ENCODE assay signal across 9 cellular contexts in the genomic region with DNA sequence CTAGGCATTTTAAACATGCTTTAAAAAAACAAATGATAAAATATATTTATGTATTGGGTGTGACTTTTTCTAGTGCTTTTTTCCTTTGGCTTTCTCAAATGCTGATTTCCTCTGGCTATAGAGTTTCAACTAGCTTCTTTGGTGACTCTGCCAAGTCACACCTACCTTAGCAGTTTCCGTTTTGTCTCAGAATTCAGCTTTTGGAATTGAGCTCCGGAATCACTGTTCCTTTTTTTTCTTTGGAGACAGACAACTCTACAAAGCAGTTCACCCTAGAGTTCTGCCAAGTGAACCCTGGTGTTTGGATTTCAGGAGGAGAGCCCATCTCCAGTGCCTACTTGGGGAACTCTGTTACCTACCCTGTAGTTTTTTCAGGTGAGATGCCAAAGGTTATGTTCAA.
DNase-seq lines count a peak whose midpoint lies in the region; ATAC-seq and TF ChIP-seq lines count a peak whose summit lies in the region.
"Had no signal": no experiment of that assay in that cellular context is flagged by ENCODE, and none has a peak within 500 bp of the region (broad histone marks: within the 10 kb centered on the region; RNA-seq: fewer than 3 reads in every experiment).

No MANE protein-coding gene starts in this region.

- H3K36me3 ChIP-seq in SK-N-SH (replicated peaks in 1 of 2; ENCODE audit: control insufficient read depth in 1 of 2, insufficient read depth in 2 of 2, low read length in 1 of 2) (no peaks in the 10 kb centered on the region), sigmoid colon (no peaks in the 10 kb centered on the region)
- H3K36me3 ChIP-seq: neutrophil had no signal

- H3K9me3 ChIP-seq in SK-N-SH: no peaks in the 10 kb centered on the region
- no peaks in the 10 kb centered on the region for H3K9me3 ChIP-seq in sigmoid colon
- H3K9me3 ChIP-seq: neutrophil had no signal

- H3K27me3 Mint-ChIP-seq in WTC11 (ENCODE audit: low read depth): no peaks in the 10 kb centered on the region

- no peak for TF ChIP-seq POLR2A in sigmoid colon (IDR thresholded peaks at IDR 0.05)

- intact Hi-C loops in sigmoid colon (cut with DNase I): no loop called here

- H3K4me1 ChIP-seq in SK-N-SH (ENCODE audit: control insufficient read depth in 1 of 2, insufficient read depth in 2 of 2, low read depth in 1 of 2, low read length in 1 of 2) (no peaks in the 10 kb centered on the region), sigmoid colon (no peaks in the 10 kb centered on the region)

- H3K27me3 ChIP-seq in SK-N-SH (ENCODE audit: insufficient read depth) (no peaks in the 10 kb centered on the region; the same call in 1 of the 2 replicates), sigmoid colon (no peaks in the 10 kb centered on the region)
- H3K27me3 ChIP-seq: neutrophil had no signal

- H3K9me3 Mint-ChIP-seq in WTC11: no peaks in the 10 kb centered on the region

- H4K20me1 ChIP-seq in SK-N-SH (ENCODE audit: insufficient read depth): no peaks in the 10 kb centered on the region

- H3K9me2 ChIP-seq in SK-N-SH: no peaks in the 10 kb centered on the region

- peaks cover 21% of the 10 kb centered on the region for H3K4me1 Mint-ChIP-seq in WTC11

- no peak overlapping the region for H3K9ac ChIP-seq in SK-N-SH

- H3K4me3 ChIP-seq in SK-N-SH (ENCODE audit: low read depth in 2 of 2, low read length in 1 of 2): no peak overlapping the region
- H3K4me3 ChIP-seq in sigmoid colon: peak overlapping the region in 3 of 4 donors; percentile 6 to 12 (median 11)

- ATAC-seq in SK-N-SH treated with all-trans-retinoic acid at 6 μM for 48 hours (no peak), HG02884 (IDR thresholded peaks at IDR 0.05; ENCODE audit: unreplicated experiment) (peak; percentile 32), WTC11 (no peak)

- 53% methylated on average over 2 of the region's 2 CpGs for WGBS in SK-N-SH (ENCODE audit: low lambda C conversion rate)
- WGBS in sigmoid colon, 2 donors: 16 to 32% methylated on average over 2 of the region's 2 CpGs

- H3K4me2 ChIP-seq in SK-N-SH: no peak overlapping the region

- no peak for TF ChIP-seq EP300 in SK-N-SH (IDR thresholded peaks at IDR 0.05; ENCODE audit: borderline replicate concordance in 1 of 2, low read depth in 1 of 2, low read length in 1 of 2)
- TF ChIP-seq EP300 in sigmoid colon (IDR thresholded peaks at IDR 0.05): no peak

- no peaks in the 10 kb centered on the region for H3K79me2 ChIP-seq in SK-N-SH (ENCODE audit: insufficient read depth)

- H3K36me3 Mint-ChIP-seq in WTC11: no peaks in the 10 kb centered on the region

- H3F3A ChIP-seq in SK-N-SH (replicated peaks; ENCODE audit: insufficient read depth): no peaks in the 10 kb centered on the region

- no peak for DNase-seq in SK-N-SH
- no peak for DNase-seq in WTC11 (ENCODE audit: low spot score)
- no peak for DNase-seq in sigmoid colon
- no peak for DNase-seq in SK-N-DZ (ENCODE audit: low spot score)
- DNase-seq in EL: no peak
- DNase-seq in activated effector memory CD4-positive, alpha-beta T cell treated with Interleukin-2 at 50 U/mL for 16 hours: no peak

- POLR2A ChIA-PET in SK-N-SH (lab: Yijun Ruan, JAX): no interaction called here
- POLR2A ChIA-PET in WTC11 (lab: Charles Lee): interaction anchor here (1.0 kb wide), 1 partner anchor 12 kb away, joined by 3 read pairs; no protein-coding TSS in a partner anchor

- CTCF ChIA-PET in SK-N-SH (lab: Yijun Ruan, JAX) (interaction anchor here (1.0 to 1.9 kb wide), 6 partner anchors 11 to 562 kb away, joined by 3 to 9 read pairs (median 4); no protein-coding TSS in a partner anchor), WTC11 (lab: Charles Lee) (interaction anchor here (0.8 to 1.3 kb wide), 2 partner anchors 12 to 298 kb away, joined by 3 read pairs; no protein-coding TSS in a partner anchor)

- no peak for TF ChIP-seq CTCF in SK-N-SH (IDR thresholded peaks at IDR 0.05)
- no peak for TF ChIP-seq CTCF in WTC11 (IDR thresholded peaks at IDR 0.05)
- no peak for TF ChIP-seq CTCF in sigmoid colon (IDR thresholded peaks at IDR 0.05)

- H3K27ac Mint-ChIP-seq in WTC11: peak overlapping the region; percentile 11; the same call in 1 of the 2 replicates

- H3K27ac ChIP-seq in SK-N-SH (ENCODE audit: low read depth in 2 of 2, low read length in 1 of 2): no peak overlapping the region
- H3K27ac ChIP-seq in sigmoid colon: peak overlapping the region in 3 of 4 donors; percentile 0 to 54 (median 11)
- H3K27ac ChIP-seq: neutrophil had no signal

- no peak for TF ChIP-seq RAD21 in SK-N-SH (IDR thresholded peaks at IDR 0.05; ENCODE audit: low read length)

- 0 out of 2 replicates have a peak overlapping the region, but pooled peaks have one; percentile 48 for H2AFZ ChIP-seq in SK-N-SH (ENCODE audit: low read depth)

- no peak overlapping the region for H3K4me3 Mint-ChIP-seq in WTC11

TF ChIP-seq in SK-N-SH, 30 proteins besides CTCF, POLR2A, EP300 and RAD21:
- no peak for TF ChIP-seq TAF1 (IDR thresholded peaks at IDR 0.05; ENCODE audit: borderline replicate concordance, low read depth, low read length)
- TF ChIP-seq YY1 (IDR thresholded peaks at IDR 0.05; ENCODE audit: low read depth): no peak
- TF ChIP-seq, protein P1, sequence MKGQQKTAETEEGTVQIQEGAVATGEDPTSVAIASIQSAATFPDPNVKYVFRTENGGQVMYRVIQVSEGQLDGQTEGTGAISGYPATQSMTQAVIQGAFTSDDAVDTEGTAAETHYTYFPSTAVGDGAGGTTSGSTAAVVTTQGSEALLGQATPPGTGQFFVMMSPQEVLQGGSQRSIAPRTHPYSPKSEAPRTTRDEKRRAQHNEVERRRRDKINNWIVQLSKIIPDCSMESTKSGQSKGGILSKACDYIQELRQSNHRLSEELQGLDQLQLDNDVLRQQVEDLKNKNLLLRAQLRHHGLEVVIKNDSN (IDR thresholded peaks at IDR 0.05; ENCODE audit: borderline replicate concordance, low read depth): no peak
- no peak for TF ChIP-seq RCOR1 (IDR thresholded peaks at IDR 0.05; ENCODE audit: low read length)
- TF ChIP-seq NRF1 (IDR thresholded peaks at IDR 0.05; ENCODE audit: low read depth, low read length): no peak
- TF ChIP-seq TCF12 (IDR thresholded peaks at IDR 0.05): no peak
- no peak for TF ChIP-seq JUND (IDR thresholded peaks at IDR 0.05)
- TF ChIP-seq ELF1 (IDR thresholded peaks at IDR 0.05): no peak
- no peak for TF ChIP-seq NFIC (IDR thresholded peaks at IDR 0.05; ENCODE audit: borderline replicate concordance)
- no peak for TF ChIP-seq MXI1 (IDR thresholded peaks at IDR 0.05; ENCODE audit: low read depth, low read length)
- no peak for TF ChIP-seq RXRA (IDR thresholded peaks at IDR 0.05; ENCODE audit: borderline replicate concordance, low read depth)

TF ChIP-seq in SK-N-SH treated with all-trans-retinoic acid at 6 μM for 48 hours, 23 proteins besides CTCF, POLR2A, EP300 and RAD21:
- TF ChIP-seq, protein P2, sequence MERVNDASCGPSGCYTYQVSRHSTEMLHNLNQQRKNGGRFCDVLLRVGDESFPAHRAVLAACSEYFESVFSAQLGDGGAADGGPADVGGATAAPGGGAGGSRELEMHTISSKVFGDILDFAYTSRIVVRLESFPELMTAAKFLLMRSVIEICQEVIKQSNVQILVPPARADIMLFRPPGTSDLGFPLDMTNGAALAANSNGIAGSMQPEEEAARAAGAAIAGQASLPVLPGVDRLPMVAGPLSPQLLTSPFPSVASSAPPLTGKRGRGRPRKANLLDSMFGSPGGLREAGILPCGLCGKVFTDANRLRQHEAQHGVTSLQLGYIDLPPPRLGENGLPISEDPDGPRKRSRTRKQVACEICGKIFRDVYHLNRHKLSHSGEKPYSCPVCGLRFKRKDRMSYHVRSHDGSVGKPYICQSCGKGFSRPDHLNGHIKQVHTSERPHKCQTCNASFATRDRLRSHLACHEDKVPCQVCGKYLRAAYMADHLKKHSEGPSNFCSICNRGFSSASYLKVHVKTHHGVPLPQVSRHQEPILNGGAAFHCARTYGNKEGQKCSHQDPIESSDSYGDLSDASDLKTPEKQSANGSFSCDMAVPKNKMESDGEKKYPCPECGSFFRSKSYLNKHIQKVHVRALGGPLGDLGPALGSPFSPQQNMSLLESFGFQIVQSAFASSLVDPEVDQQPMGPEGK (CRISPR knock-in tag; IDR thresholded peaks at IDR 0.05; ENCODE audit: borderline replicate concordance): no peak
- no peak for TF ChIP-seq ZNF8 (CRISPR knock-in tag; IDR thresholded peaks at IDR 0.05)

TF ChIP-seq in WTC11, 78 proteins besides CTCF, POLR2A, EP300 and RAD21 (continues in another document):
- TF ChIP-seq SMAD3 (CRISPR knock-in tag; IDR thresholded peaks at IDR 0.05; ENCODE audit: borderline replicate concordance) (no peak), JAZF1 (CRISPR knock-in tag; IDR thresholded peaks at IDR 0.05) (no peak), NFATC4 (CRISPR knock-in tag; IDR thresholded peaks at IDR 0.05) (no peak), MYBL2 (CRISPR knock-in tag; IDR thresholded peaks at IDR 0.05) (no peak), KAT7 (CRISPR knock-in tag; IDR thresholded peaks at IDR 0.05; ENCODE audit: borderline replicate concordance) (no peak)
- TF ChIP-seq, protein P3, sequence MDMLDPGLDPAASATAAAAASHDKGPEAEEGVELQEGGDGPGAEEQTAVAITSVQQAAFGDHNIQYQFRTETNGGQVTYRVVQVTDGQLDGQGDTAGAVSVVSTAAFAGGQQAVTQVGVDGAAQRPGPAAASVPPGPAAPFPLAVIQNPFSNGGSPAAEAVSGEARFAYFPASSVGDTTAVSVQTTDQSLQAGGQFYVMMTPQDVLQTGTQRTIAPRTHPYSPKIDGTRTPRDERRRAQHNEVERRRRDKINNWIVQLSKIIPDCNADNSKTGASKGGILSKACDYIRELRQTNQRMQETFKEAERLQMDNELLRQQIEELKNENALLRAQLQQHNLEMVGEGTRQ (CRISPR knock-in tag; IDR thresholded peaks at IDR 0.05): no peak
- TF ChIP-seq, protein P4, sequence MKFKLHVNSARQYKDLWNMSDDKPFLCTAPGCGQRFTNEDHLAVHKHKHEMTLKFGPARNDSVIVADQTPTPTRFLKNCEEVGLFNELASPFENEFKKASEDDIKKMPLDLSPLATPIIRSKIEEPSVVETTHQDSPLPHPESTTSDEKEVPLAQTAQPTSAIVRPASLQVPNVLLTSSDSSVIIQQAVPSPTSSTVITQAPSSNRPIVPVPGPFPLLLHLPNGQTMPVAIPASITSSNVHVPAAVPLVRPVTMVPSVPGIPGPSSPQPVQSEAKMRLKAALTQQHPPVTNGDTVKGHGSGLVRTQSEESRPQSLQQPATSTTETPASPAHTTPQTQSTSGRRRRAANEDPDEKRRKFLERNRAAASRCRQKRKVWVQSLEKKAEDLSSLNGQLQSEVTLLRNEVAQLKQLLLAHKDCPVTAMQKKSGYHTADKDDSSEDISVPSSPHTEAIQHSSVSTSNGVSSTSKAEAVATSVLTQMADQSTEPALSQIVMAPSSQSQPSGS (CRISPR knock-in tag; IDR thresholded peaks at IDR 0.05; ENCODE audit: borderline replicate concordance, low read depth): no peak
- TF ChIP-seq, protein P5, sequence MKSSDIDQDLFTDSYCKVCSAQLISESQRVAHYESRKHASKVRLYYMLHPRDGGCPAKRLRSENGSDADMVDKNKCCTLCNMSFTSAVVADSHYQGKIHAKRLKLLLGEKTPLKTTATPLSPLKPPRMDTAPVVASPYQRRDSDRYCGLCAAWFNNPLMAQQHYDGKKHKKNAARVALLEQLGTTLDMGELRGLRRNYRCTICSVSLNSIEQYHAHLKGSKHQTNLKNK (CRISPR knock-in tag; IDR thresholded peaks at IDR 0.05): no peak

Comparison
In these comparisons a context has a peak if more than half of its experiments do, and no peak if none do; other contexts are left out.
1. H3K27ac ChIP-seq: peak in sigmoid colon (3 of 4); none in SK-N-SH (0 of 2).
2. H3K4me3 ChIP-seq: peak in sigmoid colon (3 of 4); none in SK-N-SH (0 of 2).